In the genomic region with DNA sequence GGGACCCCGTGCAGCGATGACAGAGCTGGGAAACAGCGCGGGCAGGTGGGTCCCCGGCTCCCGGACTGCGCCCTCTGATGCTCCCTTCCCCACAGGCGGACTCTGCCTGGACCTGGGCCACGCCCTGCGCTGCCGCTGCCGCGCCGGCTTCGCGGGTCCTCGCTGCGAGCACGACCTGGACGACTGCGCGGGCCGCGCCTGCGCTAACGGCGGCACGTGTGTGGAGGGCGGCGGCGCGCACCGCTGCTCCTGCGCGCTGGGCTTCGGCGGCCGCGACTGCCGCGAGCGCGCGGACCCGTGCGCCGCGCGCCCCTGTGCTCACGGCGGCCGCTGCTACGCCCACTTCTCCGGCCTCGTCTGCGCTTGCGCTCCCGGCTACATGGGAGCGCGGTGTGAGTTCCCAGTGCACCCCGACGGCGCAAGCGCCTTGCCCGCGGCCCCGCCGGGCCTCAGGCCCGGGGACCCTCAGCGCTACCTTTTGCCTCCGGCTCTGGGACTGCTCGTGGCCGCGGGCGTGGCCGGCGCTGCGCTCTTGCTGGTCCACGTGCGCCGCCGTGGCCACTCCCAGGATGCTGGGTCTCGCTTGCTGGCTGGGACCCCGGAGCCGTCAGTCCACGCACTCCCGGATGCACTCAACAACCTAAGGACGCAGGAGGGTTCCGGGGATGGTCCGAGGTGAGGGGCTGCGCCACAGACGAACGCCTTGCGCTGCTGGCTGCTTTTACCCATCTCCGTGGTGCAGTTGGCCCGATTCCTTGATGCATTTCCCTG, we compare ENCODE assay signal across 1 cellular context.
TF ChIP-seq lines count a peak whose summit lies in the region.

No MANE protein-coding gene starts in this region.

TF ChIP-seq in HepG2, 621 proteins besides CTCF, POLR2A, EP300 and RAD21 (continued from another document and continues in another):
- peak; percentile 76; the same call in 1 of the 2 replicates for TF ChIP-seq ZNF318 (CRISPR knock-in tag; IDR thresholded peaks at IDR 0.05)
- TF ChIP-seq, protein P1, sequence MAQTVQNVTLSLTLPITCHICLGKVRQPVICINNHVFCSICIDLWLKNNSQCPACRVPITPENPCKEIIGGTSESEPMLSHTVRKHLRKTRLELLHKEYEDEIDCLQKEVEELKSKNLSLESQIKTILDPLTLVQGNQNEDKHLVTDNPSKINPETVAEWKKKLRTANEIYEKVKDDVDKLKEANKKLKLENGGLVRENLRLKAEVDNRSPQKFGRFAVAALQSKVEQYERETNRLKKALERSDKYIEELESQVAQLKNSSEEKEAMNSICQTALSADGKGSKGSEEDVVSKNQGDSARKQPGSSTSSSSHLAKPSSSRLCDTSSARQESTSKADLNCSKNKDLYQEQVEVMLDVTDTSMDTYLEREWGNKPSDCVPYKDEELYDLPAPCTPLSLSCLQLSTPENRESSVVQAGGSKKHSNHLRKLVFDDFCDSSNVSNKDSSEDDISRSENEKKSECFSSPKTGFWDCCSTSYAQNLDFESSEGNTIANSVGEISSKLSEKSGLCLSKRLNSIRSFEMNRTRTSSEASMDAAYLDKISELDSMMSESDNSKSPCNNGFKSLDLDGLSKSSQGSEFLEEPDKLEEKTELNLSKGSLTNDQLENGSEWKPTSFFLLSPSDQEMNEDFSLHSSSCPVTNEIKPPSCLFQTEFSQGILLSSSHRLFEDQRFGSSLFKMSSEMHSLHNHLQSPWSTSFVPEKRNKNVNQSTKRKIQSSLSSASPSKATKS (CRISPR knock-in tag; IDR thresholded peaks at IDR 0.05): no peak; the same call in 1 of the 2 replicates
- TF ChIP-seq ZIK1 (CRISPR knock-in tag; IDR thresholded peaks at IDR 0.05; ENCODE audit: borderline replicate concordance, low read depth): peak; percentile 98
- TF ChIP-seq KAT7 (CRISPR knock-in tag; IDR thresholded peaks at IDR 0.05; ENCODE audit: borderline replicate concordance): no peak
- no peak for TF ChIP-seq NFE2 (CRISPR knock-in tag; IDR thresholded peaks at IDR 0.05)
- TF ChIP-seq, protein P2, sequence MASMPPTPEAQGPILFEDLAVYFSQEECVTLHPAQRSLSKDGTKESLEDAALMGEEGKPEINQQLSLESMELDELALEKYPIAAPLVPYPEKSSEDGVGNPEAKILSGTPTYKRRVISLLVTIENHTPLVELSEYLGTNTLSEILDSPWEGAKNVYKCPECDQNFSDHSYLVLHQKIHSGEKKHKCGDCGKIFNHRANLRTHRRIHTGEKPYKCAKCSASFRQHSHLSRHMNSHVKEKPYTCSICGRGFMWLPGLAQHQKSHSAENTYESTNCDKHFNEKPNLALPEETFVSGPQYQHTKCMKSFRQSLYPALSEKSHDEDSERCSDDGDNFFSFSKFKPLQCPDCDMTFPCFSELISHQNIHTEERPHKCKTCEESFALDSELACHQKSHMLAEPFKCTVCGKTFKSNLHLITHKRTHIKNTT (CRISPR knock-in tag; IDR thresholded peaks at IDR 0.05): no peak
- TF ChIP-seq ZSCAN20 (CRISPR knock-in tag; IDR thresholded peaks at IDR 0.05; ENCODE audit: borderline replicate concordance): peak; percentile 84; the same call in 1 of the 2 replicates
- peak; percentile 98 for TF ChIP-seq IKZF4 (CRISPR knock-in tag; IDR thresholded peaks at IDR 0.05; ENCODE audit: borderline replicate concordance, low read depth, not compliant biosample characterization)
- TF ChIP-seq SOX13 (IDR thresholded peaks at IDR 0.05): no peak
- TF ChIP-seq SOX13 (CRISPR knock-in tag; conservative IDR thresholded peaks at IDR 0.05 in 1 of 2, IDR thresholded peaks at IDR 0.05 in 1 of 2): no peak; a peak in 1 of 4 replicates
- TF ChIP-seq, protein P3, sequence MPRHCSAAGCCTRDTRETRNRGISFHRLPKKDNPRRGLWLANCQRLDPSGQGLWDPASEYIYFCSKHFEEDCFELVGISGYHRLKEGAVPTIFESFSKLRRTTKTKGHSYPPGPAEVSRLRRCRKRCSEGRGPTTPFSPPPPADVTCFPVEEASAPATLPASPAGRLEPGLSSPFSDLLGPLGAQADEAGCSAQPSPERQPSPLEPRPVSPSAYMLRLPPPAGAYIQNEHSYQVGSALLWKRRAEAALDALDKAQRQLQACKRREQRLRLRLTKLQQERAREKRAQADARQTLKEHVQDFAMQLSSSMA (CRISPR knock-in tag; IDR thresholded peaks at IDR 0.05): no peak
- TF ChIP-seq ZNF382 (CRISPR knock-in tag; IDR thresholded peaks at IDR 0.05; ENCODE audit: borderline replicate concordance): no peak
- TF ChIP-seq BCL3 (CRISPR knock-in tag; IDR thresholded peaks at IDR 0.05): peak; percentile 97
- TF ChIP-seq ZFP36L1 (CRISPR knock-in tag; IDR thresholded peaks at IDR 0.05): peak; percentile 85; the same call in 1 of the 2 replicates
- TF ChIP-seq ZSCAN25 (CRISPR knock-in tag; IDR thresholded peaks at IDR 0.05): peak; percentile 76; the same call in 1 of the 2 replicates
- TF ChIP-seq ZNF619 (CRISPR knock-in tag; IDR thresholded peaks at IDR 0.05): no peak
- no peak for TF ChIP-seq ZNF775 (CRISPR knock-in tag; IDR thresholded peaks at IDR 0.05; ENCODE audit: borderline replicate concordance)
- TF ChIP-seq RCOR2 (CRISPR knock-in tag; IDR thresholded peaks at IDR 0.05): no peak
- TF ChIP-seq HBP1 (CRISPR knock-in tag; IDR thresholded peaks at IDR 0.05; ENCODE audit: low read depth): 0 out of 2 replicates have a peak, but pooled peaks have one; percentile 37
- TF ChIP-seq KAT8 (CRISPR knock-in tag; IDR thresholded peaks at IDR 0.05): peak; percentile 39; the same call in 1 of the 2 replicates
- TF ChIP-seq JUNB (CRISPR knock-in tag; IDR thresholded peaks at IDR 0.05; ENCODE audit: borderline replicate concordance): 0 out of 2 replicates have a peak, but pooled peaks have one; percentile 58
- peak; percentile 57 for TF ChIP-seq ZNF629 (CRISPR knock-in tag; conservative IDR thresholded peaks at IDR 0.05)
- TF ChIP-seq ZNF251 (CRISPR knock-in tag; IDR thresholded peaks at IDR 0.05): no peak
- TF ChIP-seq ZNF577 (CRISPR knock-in tag; IDR thresholded peaks at IDR 0.05; ENCODE audit: borderline replicate concordance, low read depth): 0 out of 2 replicates have a peak, but pooled peaks have one; percentile 72
- no peak for TF ChIP-seq ZNF292 (CRISPR knock-in tag; IDR thresholded peaks at IDR 0.05; ENCODE audit: borderline replicate concordance, low read depth)
- no peak for TF ChIP-seq ZFP36 (IDR thresholded peaks at IDR 0.05; ENCODE audit: borderline replicate concordance, low read depth, low read length, partially characterized antibody)
- TF ChIP-seq REL (CRISPR knock-in tag; conservative IDR thresholded peaks at IDR 0.05): peak; percentile 89
- peak; percentile 93 for TF ChIP-seq ZBTB2 (CRISPR knock-in tag; IDR thresholded peaks at IDR 0.05; ENCODE audit: low read depth)
- no peak for TF ChIP-seq SNRNP70 (IDR thresholded peaks at IDR 0.05; ENCODE audit: low read depth, low read length)
